1 cellular context compared by ENCODE assay signal in the genomic region with DNA sequence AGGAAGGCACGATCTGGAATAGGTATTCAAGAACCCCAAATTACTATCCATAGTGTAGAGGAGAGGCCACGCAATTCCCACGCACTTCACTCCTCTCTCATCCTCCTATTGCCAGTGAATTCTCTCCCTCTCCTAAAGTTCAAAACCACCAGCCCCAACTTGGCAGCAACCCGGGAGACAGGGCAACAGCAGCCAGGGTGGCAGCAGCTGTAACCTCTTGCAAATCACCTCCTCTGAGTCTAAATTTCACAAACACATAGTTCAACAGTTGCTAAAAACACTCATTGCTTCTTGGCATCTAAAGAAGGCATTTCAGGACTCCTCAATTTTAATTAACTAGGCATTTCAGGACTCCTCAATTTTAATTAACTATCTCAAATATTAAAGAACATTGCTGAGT.
TF ChIP-seq lines count a peak whose summit lies in the region.

No MANE protein-coding gene starts in this region.

TF ChIP-seq in IMR-90, 13 proteins besides CTCF, POLR2A, EP300 and RAD21 (continued from another document):
- no peak for TF ChIP-seq MXI1 (IDR thresholded peaks at IDR 0.05; ENCODE audit: borderline replicate concordance, low read depth, low read length)
- TF ChIP-seq, protein P1, sequence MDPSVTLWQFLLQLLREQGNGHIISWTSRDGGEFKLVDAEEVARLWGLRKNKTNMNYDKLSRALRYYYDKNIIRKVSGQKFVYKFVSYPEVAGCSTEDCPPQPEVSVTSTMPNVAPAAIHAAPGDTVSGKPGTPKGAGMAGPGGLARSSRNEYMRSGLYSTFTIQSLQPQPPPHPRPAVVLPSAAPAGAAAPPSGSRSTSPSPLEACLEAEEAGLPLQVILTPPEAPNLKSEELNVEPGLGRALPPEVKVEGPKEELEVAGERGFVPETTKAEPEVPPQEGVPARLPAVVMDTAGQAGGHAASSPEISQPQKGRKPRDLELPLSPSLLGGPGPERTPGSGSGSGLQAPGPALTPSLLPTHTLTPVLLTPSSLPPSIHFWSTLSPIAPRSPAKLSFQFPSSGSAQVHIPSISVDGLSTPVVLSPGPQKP (IDR thresholded peaks at IDR 0.05; ENCODE audit: borderline replicate concordance, low read depth, low read length) = no peak
